12 cellular contexts compared by ENCODE assay signal in genomic region chr1:91708691-91709090, GRCh38.
A peak's percentile ranks its signal among the peaks of the same experiment; 100 is the strongest.
DNase-seq lines count a peak whose midpoint lies in the region; ATAC-seq and TF ChIP-seq lines count a peak whose summit lies in the region.
"Had no signal": no experiment of that assay in that cellular context is flagged by ENCODE, and none has a peak within 500 bp of the region (broad histone marks: within the 10 kb centered on the region; RNA-seq: fewer than 3 reads in every experiment).

No MANE protein-coding gene starts in this region.

- H3K27ac Mint-ChIP-seq in endodermal cell (peak overlapping the region; percentile 24), osteocyte (ENCODE audit: unreplicated experiment) (no peak overlapping the region)
- H3K27ac Mint-ChIP-seq in natural killer cell treated with Interleukin-12 subunit alpha and Interleukin-12 subunit beta and Interleukin-15 and Interleukin-18, amount 100 ng/mL, for 72 hours: peak overlapping the region; percentile 100
- H3K27ac Mint-ChIP-seq: CD4-positive, alpha-beta T cell had no signal

- no peaks in the 10 kb centered on the region for H3K9me3 ChIP-seq in right cardiac atrium (ENCODE audit: control insufficient read depth, low read length)
- H3K9me3 ChIP-seq in endodermal cell (ENCODE audit: control insufficient read depth, low read length): no peaks in the 10 kb centered on the region
- H3K9me3 ChIP-seq: BE2C, Caco-2, HAP-1 had no signal

- 87% methylated on average over 5 of the region's 5 CpGs for WGBS in right cardiac atrium
- WGBS in endodermal cell (ENCODE audit: insufficient coverage in 1 of 2, insufficient read length in 1 of 2), 2 experiments: 91 to 100% methylated on average over 4 to 5 of the region's 5 CpGs

- H3K4me3 ChIP-seq in right cardiac atrium (ENCODE audit: low read length) (no peak overlapping the region), endodermal cell (ENCODE audit: low read length) (no peak overlapping the region)
- H3K4me3 ChIP-seq: GM23248, HAP-1 had no signal

- ATAC-seq in right cardiac atrium (no peak), Right ventricle myocardium inferior (no peak), GM18511 (IDR thresholded peaks at IDR 0.05; ENCODE audit: unreplicated experiment) (no peak)
- ATAC-seq in natural killer cell treated with Interleukin-12 subunit alpha and Interleukin-12 subunit beta and Interleukin-15 and Interleukin-18, amount 100 ng/mL, for 72 hours: no peak

- H3K9me3 Mint-ChIP-seq in endodermal cell (no peaks in the 10 kb centered on the region), osteocyte (ENCODE audit: unreplicated experiment) (no peaks in the 10 kb centered on the region)
- H3K9me3 Mint-ChIP-seq in natural killer cell treated with Interleukin-12 subunit alpha and Interleukin-12 subunit beta and Interleukin-15 and Interleukin-18, amount 100 ng/mL, for 72 hours: no peaks in the 10 kb centered on the region
- H3K9me3 Mint-ChIP-seq: CD4-positive, alpha-beta T cell had no signal

- H3K9ac ChIP-seq in endodermal cell (ENCODE audit: extremely low read depth, low read length, poor library complexity, severe bottlenecking): no peak overlapping the region
- H3K9ac ChIP-seq: GM23248 had no signal

- DNase-seq in right cardiac atrium (no peak), Right ventricle myocardium inferior (ENCODE audit: missing footprints) (no peak), endodermal cell (no peak), osteocyte (ENCODE audit: extremely low spot score, unreplicated experiment) (no peak)
- no peak for DNase-seq in natural killer cell treated with Interleukin-12 subunit alpha and Interleukin-12 subunit beta and Interleukin-15 and Interleukin-18, amount 100 ng/mL, for 72 hours (ENCODE audit: low spot score)
- DNase-seq: BE2C; Caco-2; CD4-positive, alpha-beta T cell; GM23248 had no signal

- H3K27me3 Mint-ChIP-seq in endodermal cell (ENCODE audit: insufficient read depth) (no peaks in the 10 kb centered on the region), osteocyte (ENCODE audit: unreplicated experiment) (no peaks in the 10 kb centered on the region)
- no peaks in the 10 kb centered on the region for H3K27me3 Mint-ChIP-seq in natural killer cell treated with Interleukin-12 subunit alpha and Interleukin-12 subunit beta and Interleukin-15 and Interleukin-18, amount 100 ng/mL, for 72 hours
- H3K27me3 Mint-ChIP-seq: CD4-positive, alpha-beta T cell had no signal

- H3K4me3 Mint-ChIP-seq in endodermal cell (no peak overlapping the region), osteocyte (ENCODE audit: unreplicated experiment) (no peak overlapping the region)
- no peak overlapping the region for H3K4me3 Mint-ChIP-seq in natural killer cell treated with Interleukin-12 subunit alpha and Interleukin-12 subunit beta and Interleukin-15 and Interleukin-18, amount 100 ng/mL, for 72 hours
- H3K4me3 Mint-ChIP-seq: CD4-positive, alpha-beta T cell had no signal

- H3K27ac ChIP-seq in right cardiac atrium (ENCODE audit: low read length): peak overlapping the region; percentile 47
- no peak overlapping the region for H3K27ac ChIP-seq in endodermal cell (ENCODE audit: low read depth, low read length)
- H3K27ac ChIP-seq: C4-2B, GM23248 had no signal

- H3K36me3 ChIP-seq in endodermal cell (ENCODE audit: control insufficient read depth, insufficient read depth, low read length): no peaks in the 10 kb centered on the region
- H3K36me3 ChIP-seq: BE2C, HAP-1 had no signal

- H3K4me1 ChIP-seq in right cardiac atrium (ENCODE audit: control insufficient read depth, insufficient read depth, low read length) (peaks cover 10% of the 10 kb centered on the region), endodermal cell (ENCODE audit: control insufficient read depth, insufficient read depth, low read length) (peaks cover 4% of the 10 kb centered on the region)
- H3K4me1 ChIP-seq: BE2C, Caco-2, HAP-1 had no signal

- intact Hi-C loops in right cardiac atrium (cut with DNase I): loop anchor here in 2 of 4 donors (10.0 kb wide), 2 partner anchors 96 to 174 kb away; no protein-coding TSS in a partner anchor
- intact Hi-C loops in Right ventricle myocardium inferior (cut with DNase I): loop anchor here (5.0 kb wide), 3 partner anchors 89 to 181 kb away; no protein-coding TSS in a partner anchor

- TF ChIP-seq CTCF in endodermal cell (conservative IDR thresholded peaks at IDR 0.05) (no peak), osteocyte (IDR thresholded peaks at IDR 0.05) (no peak)

- H3K4me1 Mint-ChIP-seq in endodermal cell (peaks cover 9% of the 10 kb centered on the region), osteocyte (ENCODE audit: unreplicated experiment) (peaks cover 10% of the 10 kb centered on the region)
- peaks cover 67 to 80% of the 10 kb centered on the region in 2 donors for H3K4me1 Mint-ChIP-seq in natural killer cell treated with Interleukin-12 subunit alpha and Interleukin-12 subunit beta and Interleukin-15 and Interleukin-18, amount 100 ng/mL, for 72 hours (ENCODE audit: low read depth in 2 of 2)

- H3K27me3 ChIP-seq in right cardiac atrium (ENCODE audit: control insufficient read depth, insufficient read depth) (no peaks in the 10 kb centered on the region), endodermal cell (ENCODE audit: control insufficient read depth, insufficient read depth, low read length, poor library complexity, severe bottlenecking) (no peaks in the 10 kb centered on the region)
- H3K27me3 ChIP-seq: BE2C had no signal

- no peaks in the 10 kb centered on the region for H3K36me3 Mint-ChIP-seq in endodermal cell (ENCODE audit: low read depth)
- H3K36me3 Mint-ChIP-seq in natural killer cell treated with Interleukin-12 subunit alpha and Interleukin-12 subunit beta and Interleukin-15 and Interleukin-18, amount 100 ng/mL, for 72 hours: peaks cover 55% of the 10 kb centered on the region
- H3K36me3 Mint-ChIP-seq in osteocyte (ENCODE audit: unreplicated experiment): peaks cover 42% of the 10 kb centered on the region
